1 cellular context compared by ENCODE assay signal in the genomic region with DNA sequence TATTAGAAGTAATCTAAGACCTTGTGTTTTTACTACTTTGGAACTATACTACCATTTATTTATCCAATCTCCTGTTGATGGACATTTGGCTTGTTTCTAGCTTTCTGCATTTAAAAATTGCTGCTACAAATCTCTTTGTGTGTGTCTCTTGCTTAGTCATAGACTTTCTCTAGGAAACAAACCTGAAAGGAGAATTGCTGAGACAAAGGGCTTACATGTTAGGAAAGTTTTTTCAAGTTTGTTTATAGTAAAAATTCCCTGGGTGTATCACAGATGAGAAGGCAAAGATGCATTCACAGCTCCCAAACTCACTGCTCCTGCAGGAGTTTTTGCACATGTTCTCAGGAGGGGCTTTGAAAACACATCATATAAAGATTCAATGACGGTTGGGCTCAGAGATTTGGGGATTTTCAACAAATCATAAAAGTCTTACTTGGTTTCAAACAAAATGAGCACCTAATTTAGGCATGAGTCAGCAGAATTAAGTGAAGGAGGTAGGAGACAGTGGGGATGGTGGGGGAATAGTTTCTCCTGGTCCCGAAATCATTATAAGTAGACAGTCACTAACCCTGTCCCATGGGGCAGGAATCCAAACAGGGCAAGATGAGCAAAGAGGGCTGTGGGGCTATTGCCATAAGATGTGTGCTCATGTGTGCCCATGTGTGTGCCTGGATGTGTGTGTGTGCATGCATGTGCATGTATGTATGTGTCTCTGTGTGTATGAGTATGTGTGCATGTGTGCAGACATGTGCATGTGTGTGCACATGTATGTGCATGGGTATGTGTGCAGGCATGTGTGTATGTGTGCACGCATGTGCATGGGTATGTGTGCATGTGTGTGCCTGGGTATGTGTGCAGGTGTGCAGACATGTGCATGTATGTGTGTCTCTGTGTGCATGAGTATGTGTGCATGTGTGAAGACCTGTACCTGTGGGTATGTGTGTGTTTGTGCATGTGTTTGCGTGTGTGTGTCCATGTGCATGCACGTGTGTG.
TF ChIP-seq lines count a peak whose summit lies in the region.

No MANE protein-coding gene starts in this region.

TF ChIP-seq in GM23338, 12 proteins besides CTCF, POLR2A, EP300 and RAD21:
- TF ChIP-seq ZNF114 (CRISPR knock-in tag; IDR thresholded peaks at IDR 0.05) (no peak), POLR2AphosphoS5 (IDR thresholded peaks at IDR 0.05; ENCODE audit: low read depth) (no peak), EZH2phosphoT487 (IDR thresholded peaks at IDR 0.05; ENCODE audit: unreplicated experiment) (no peak), EZH2 (IDR thresholded peaks at IDR 0.05; ENCODE audit: low read depth, unreplicated experiment) (no peak), NANOG (IDR thresholded peaks at IDR 0.05; ENCODE audit: borderline replicate concordance) (no peak)
